Comparison of ENCODE assay signal across 17 cellular contexts in genomic region chr3:158819282-158819681, GRCh38. TPM values are rescaled to one million over a fixed set of nuclear protein-coding genes. Genes with fewer than 3 reads are reported as not detected.
DNase-seq lines count a peak whose midpoint lies in the region; TF ChIP-seq lines count a peak whose summit lies in the region.
"Had no signal": no experiment of that assay in that cellular context is flagged by ENCODE, and none has a peak within 500 bp of the region (broad histone marks: within the 10 kb centered on the region; RNA-seq: fewer than 3 reads in every experiment).

No MANE protein-coding gene starts in this region.

- H3K4me3 ChIP-seq in HL-60 (replicated peaks; ENCODE audit: insufficient read depth, low read length), result no peak overlapping the region
- no peak overlapping the region for H3K4me3 ChIP-seq in skeletal muscle tissue (ENCODE audit: low read length in 3 of 3)
- H3K4me3 ChIP-seq: GM23248, K562, Peyer's patch had no signal

- H3K27ac ChIP-seq in HL-60 (replicated peaks) (peak overlapping the region; percentile 77), skeletal muscle tissue (ENCODE audit: low read depth, low read length) (peak overlapping the region; percentile 29)
- H3K27ac ChIP-seq: GM23248, Peyer's patch had no signal

- no peak for TF ChIP-seq CTCF in HL-60 (IDR thresholded peaks at IDR 0.05; ENCODE audit: insufficient read depth, low read length)

- H3K27me3 ChIP-seq in HL-60 (ENCODE audit: insufficient read depth, poor library complexity, severe bottlenecking), result no peaks in the 10 kb centered on the region
- no peaks in the 10 kb centered on the region for H3K27me3 ChIP-seq in skeletal muscle tissue (ENCODE audit: control insufficient read depth in 3 of 3, insufficient read depth in 3 of 3, low read length in 3 of 3)
- H3K27me3 ChIP-seq: BE2C, Peyer's patch had no signal

- peaks cover 24 to 37% (median 31%) of the 10 kb centered on the region in 3 donors for H3K36me3 ChIP-seq in skeletal muscle tissue (ENCODE audit: control insufficient read depth in 3 of 3, insufficient read depth in 3 of 3, low read length in 3 of 3)

- no peaks in the 10 kb centered on the region for H3K4me1 ChIP-seq in skeletal muscle tissue (ENCODE audit: control insufficient read depth in 3 of 3, insufficient read depth in 3 of 3, low read length in 3 of 3)
- H3K4me1 ChIP-seq: Peyer's patch had no signal

- H3K9me3 ChIP-seq in skeletal muscle tissue (ENCODE audit: control insufficient read depth in 3 of 3, low read length in 3 of 3), result no peaks in the 10 kb centered on the region
- H3K9me3 ChIP-seq: BE2C, Peyer's patch had no signal

- no peak overlapping the region for H3K9ac ChIP-seq in skeletal muscle tissue (ENCODE audit: low read depth in 1 of 3, low read length in 3 of 3)
- H3K9ac ChIP-seq: GM23248 had no signal

- DNase-seq in HL-60 (ENCODE audit: low read depth in 1 of 2, low spot score in 1 of 2), result no peak
- peak; percentile 38 for DNase-seq in NOMO-1 treated with dmso at 0.1 percent for 144 hours (lab: John Stamatoyannopoulos, UW; ENCODE audit: unreplicated experiment)
- peak; percentile 58 for DNase-seq in medulla oblongata (ENCODE audit: extremely low spot score)
- no peak for DNase-seq in dedifferentiated amniotic fluid mesenchymal stem cell (ENCODE audit: extremely low spot score)
- no peak for DNase-seq in central memory CD4-positive, alpha-beta T cell
- no peak for DNase-seq in islet precursor cell
- DNase-seq: BE2C; CD8-positive, alpha-beta memory T cell; GF-D8; GM23248; NCI-H1105; NCI-H1694 treated with DMSO at 0.1 percent for 48 hours; NCI-H748 treated with DMSO at 0.1 percent for 48 hours; Peyer's patch; SHP77 treated with DMSO at 0.1 percent for 48 hours had no signal

RNA-seq across cellular contexts. Expression of gene MFSD1, which starts 17.4 kb away (rescaled TPM):
- total RNA-seq in skeletal muscle tissue, result 49.1 TPM

Comparison
In these comparisons a context has a peak if more than half of its experiments do, and no peak if none do; other contexts are left out.
1. DNase-seq: peak in NOMO-1 treated with dmso at 0.1 percent for 144 hours (single experiment) and medulla oblongata (single experiment); none in HL-60 (0 of 2), dedifferentiated amniotic fluid mesenchymal stem cell (single experiment), central memory CD4-positive, alpha-beta T cell (single experiment) and islet precursor cell (single experiment).